Comparison of ENCODE assay signal across 10 cellular contexts in genomic region chr3:42057561-42058211, GRCh38. TPM values are rescaled to one million over a fixed set of nuclear protein-coding genes. Genes with fewer than 3 reads are reported as not detected.
DNase-seq lines count a peak whose midpoint lies in the region; ATAC-seq, FAIRE-seq and TF ChIP-seq lines count a peak whose summit lies in the region.
"Had no signal": no experiment of that assay in that cellular context is flagged by ENCODE, and none has a peak within 500 bp of the region (broad histone marks: within the 10 kb centered on the region; RNA-seq: fewer than 3 reads in every experiment).

No MANE protein-coding gene starts in this region.

- H3K4me2 ChIP-seq in GM12878 (ENCODE audit: control insufficient read depth, insufficient read depth): peak overlapping the region; percentile 85

- TF ChIP-seq CTCF in heart right ventricle (IDR thresholded peaks at IDR 0.05) (no peak), GM12878 (IDR thresholded peaks at IDR 0.05 in 2 of 3, conservative IDR thresholded peaks at IDR 0.05 in 1 of 3; ENCODE audit: control insufficient read depth in 2 of 3, extremely low read depth in 1 of 3, insufficient read depth in 1 of 3, low read depth in 3 of 3, low read length in 3 of 3) (no peak), type B pancreatic cell (conservative IDR thresholded peaks at IDR 0.05) (no peak), Caco-2 (IDR thresholded peaks at IDR 0.05; ENCODE audit: insufficient read depth in 1 of 2, low read depth in 1 of 2, low read length in 1 of 2, severe bottlenecking in 1 of 2, unreplicated experiment in 1 of 2) (no peak)

- H3K9me3 Mint-ChIP-seq in type B pancreatic cell (no peaks in the 10 kb centered on the region), Caco-2 (ENCODE audit: unreplicated experiment) (no peaks in the 10 kb centered on the region)

- H3K27me3 Mint-ChIP-seq in type B pancreatic cell: no peaks in the 10 kb centered on the region
- no peaks in the 10 kb centered on the region for H3K27me3 Mint-ChIP-seq in Caco-2 (ENCODE audit: insufficient read depth, unreplicated experiment)

- H3K4me3 ChIP-seq in heart right ventricle: no peak overlapping the region
- H3K4me3 ChIP-seq in GM12878: peak overlapping the region; percentile 31; the same call in 1 of the 2 replicates
- H3K4me3 ChIP-seq in Caco-2 (ENCODE audit: low read depth, low read length): no peak overlapping the region
- H3K4me3 ChIP-seq: gastroesophageal sphincter had no signal

- CTCF ChIA-PET in GM12878 (lab: Yijun Ruan, JAX) (interaction anchor here (0.6 to 1.7 kb wide), 3 partner anchors 10 to 42 kb away, joined by 3 to 5 read pairs (median 4); no protein-coding TSS in a partner anchor), Caco-2 (lab: Charles Lee) (no interaction called here)

- H3K27me3 ChIP-seq in heart right ventricle (no peaks in the 10 kb centered on the region), GM12878 (replicated peaks in 1 of 2; ENCODE audit: control insufficient read depth in 2 of 2, insufficient read depth in 2 of 2, low read length in 1 of 2) (no peaks in the 10 kb centered on the region), Caco-2 (replicated peaks; ENCODE audit: control insufficient read depth, insufficient read depth, low read length) (no peaks in the 10 kb centered on the region)
- H3K27me3 ChIP-seq: gastroesophageal sphincter had no signal

- peaks cover 13 to 97% (median 69%) of the 10 kb centered on the region in 9 donors for H3K4me1 ChIP-seq in heart right ventricle
- peaks cover 21% of the 10 kb centered on the region for H3K4me1 ChIP-seq in GM12878 (ENCODE audit: control insufficient read depth, insufficient read depth, low read length)
- peaks cover 19% of the 10 kb centered on the region for H3K4me1 ChIP-seq in Caco-2

- no peak overlapping the region for H2AFZ ChIP-seq in GM12878 (ENCODE audit: control insufficient read depth, low read depth, low read length)

- ATAC-seq in heart right ventricle (no peak), left cardiac atrium (no peak), HG02981 (IDR thresholded peaks at IDR 0.05; ENCODE audit: unreplicated experiment) (peak; percentile 86), GM12878 (peak; percentile 88)
- ATAC-seq: activated CD8-positive, alpha-beta T cell treated with anti-CD3 and anti-CD28 coated beads, Interleukin-2, amount 10 ng/mL, durations not matched to agents 7 days and 5 days; gastroesophageal sphincter had no signal

- TF ChIP-seq POLR2A in GM12878 (IDR thresholded peaks at IDR 0.05; ENCODE audit: low read depth, low read length): peak; percentile 55; the same call in 1 of the 2 replicates

- intact Hi-C loops in heart right ventricle (cut with DNase I) (no loop called here), left cardiac atrium (cut with DNase I) (no loop called here), GM12878 (cut with micrococcal nuclease; ENCODE audit: unreplicated experiment) (no loop called here), Caco-2 (cut with micrococcal nuclease; ENCODE audit: unreplicated experiment) (no loop called here)

- H3K79me2 ChIP-seq in GM12878 (ENCODE audit: control insufficient read depth, insufficient read depth, low read length): peaks cover 69% of the 10 kb centered on the region

- WGBS in heart right ventricle, 2 donors: 68 to 75% methylated on average over 7 of the region's 7 CpGs
- WGBS in GM12878 (ENCODE audit: insufficient coverage, insufficient replicate concordance, low lambda C conversion rate, missing lambda C conversion rate): 19% methylated on average over 7 of the region's 7 CpGs

- in situ Hi-C loops in GM12878 (cut with MboI): no loop called here

- no peak for TF ChIP-seq EP300 in GM12878 (IDR thresholded peaks at IDR 0.05; ENCODE audit: borderline replicate concordance in 1 of 2, control insufficient read depth in 1 of 2, low read depth in 2 of 2, low read length in 2 of 2)

- H3K27ac ChIP-seq in heart right ventricle: peak overlapping the region in 8 of 10 donors; percentile 19 to 95 (median 51)
- H3K27ac ChIP-seq in GM12878 (ENCODE audit: control insufficient read depth, insufficient read depth): peak overlapping the region; percentile 45

- SMC1A ChIA-PET in GM12878 (lab: Charles Lee; ENCODE audit: uncharacterized antibody, unreplicated experiment): interaction anchor here (0.8 to 3.2 kb wide), 11 partner anchors 9 to 121 kb away, joined by 3 to 12 read pairs (median 3); no protein-coding TSS in a partner anchor

- H3K27ac Mint-ChIP-seq in type B pancreatic cell (peak overlapping the region; percentile 52), Caco-2 (ENCODE audit: unreplicated experiment) (no peak overlapping the region)
- H3K27ac Mint-ChIP-seq: activated CD8-positive, alpha-beta T cell treated with anti-CD3 and anti-CD28 coated beads, Interleukin-2, amount 10 ng/mL, durations not matched to agents 7 days and 5 days had no signal

- BruUV-seq in GM12878 (replicated peaks; lab: Mats Ljungman, UMichigan) (no TSS peak), Caco-2 (replicated peaks; lab: Mats Ljungman, UMichigan) (no TSS peak)

- peak; percentile 70 for FAIRE-seq in GM12878 (lab: Jason Lieb, UNC)

- peaks cover 2% of the 10 kb centered on the region; the same call in 1 of the 2 replicates for H4K20me1 ChIP-seq in GM12878 (ENCODE audit: control insufficient read depth, insufficient read depth)

- no peak for TF ChIP-seq RAD21 in GM12878 (IDR thresholded peaks at IDR 0.05; ENCODE audit: insufficient read depth, low read depth, low read length)

- no peaks in the 10 kb centered on the region for H3K9me3 ChIP-seq in heart right ventricle
- no peaks in the 10 kb centered on the region for H3K9me3 ChIP-seq in GM12878 (replicated peaks; ENCODE audit: control insufficient read depth, insufficient read depth, low read length)
- no peaks in the 10 kb centered on the region for H3K9me3 ChIP-seq in Caco-2
- H3K9me3 ChIP-seq: gastroesophageal sphincter had no signal

- RAD21 ChIA-PET in GM12878 (lab: Charles Lee; ENCODE audit: unreplicated experiment): interaction anchor here (0.7 to 1.2 kb wide), 3 partner anchors 8 to 40 kb away, joined by 3 read pairs; no protein-coding TSS in a partner anchor

- POLR2A ChIA-PET in GM12878 (lab: Charles Lee): interaction anchor here (1.0 to 1.2 kb wide), 2 partner anchors 32 to 36 kb away, joined by 3 read pairs; no protein-coding TSS in a partner anchor
- POLR2A ChIA-PET in Caco-2 (lab: Charles Lee): no interaction called here

- H3K4me3 Mint-ChIP-seq in type B pancreatic cell (peak overlapping the region; percentile 19), Caco-2 (ENCODE audit: unreplicated experiment) (no peak overlapping the region)
- H3K4me3 Mint-ChIP-seq: activated CD8-positive, alpha-beta T cell treated with anti-CD3 and anti-CD28 coated beads, Interleukin-2, amount 10 ng/mL, durations not matched to agents 7 days and 5 days had no signal

- H3K4me1 Mint-ChIP-seq in type B pancreatic cell (ENCODE audit: unreplicated experiment) (peaks cover 25% of the 10 kb centered on the region), Caco-2 (ENCODE audit: low read depth, unreplicated experiment) (peaks cover 19% of the 10 kb centered on the region)

- H3K9ac ChIP-seq in GM12878 (ENCODE audit: control insufficient read depth, insufficient read depth, low read length): 0 out of 2 replicates have a peak overlapping the region, but pooled peaks have one; percentile 13

- no peaks in the 10 kb centered on the region for H3K36me3 Mint-ChIP-seq in type B pancreatic cell
- H3K36me3 Mint-ChIP-seq in Caco-2 (ENCODE audit: insufficient read depth, unreplicated experiment): no peaks in the 10 kb centered on the region

- DNase-seq in heart right ventricle: no peak
- no peak for DNase-seq in left cardiac atrium
- no peak for DNase-seq in GM12878 (ENCODE audit: low read depth, low spot score)
- no peak for DNase-seq in type B pancreatic cell (ENCODE audit: extremely low spot score, unreplicated experiment)
- DNase-seq in kidney tubule cell (ENCODE audit: low spot score): no peak
- DNase-seq in stimulated activated CD4-positive, alpha-beta T cell treated with anti-CD3 and anti-CD28 coated beads, Interleukin-2, amount 100 ng/mL, for 48 hours: no peak
- no peak for DNase-seq in Caco-2
- DNase-seq: activated CD8-positive, alpha-beta T cell treated with anti-CD3 and anti-CD28 coated beads, Interleukin-2, amount 10 ng/mL, durations not matched to agents 7 days and 5 days had no signal

- no peaks in the 10 kb centered on the region for H3K36me3 ChIP-seq in heart right ventricle
- no peaks in the 10 kb centered on the region; a peak in 2 of 4 replicates for H3K36me3 ChIP-seq in GM12878 (ENCODE audit: control insufficient read depth in 2 of 2, insufficient read depth in 2 of 2, low read length in 1 of 2)
- no peaks in the 10 kb centered on the region for H3K36me3 ChIP-seq in Caco-2 (ENCODE audit: control insufficient read depth, insufficient read depth, low read length)
- H3K36me3 ChIP-seq: gastroesophageal sphincter had no signal

TF ChIP-seq in GM12878, 131 proteins besides CTCF, POLR2A, EP300 and RAD21 (continues in another document):
- TF ChIP-seq MAX (IDR thresholded peaks at IDR 0.05; ENCODE audit: low read depth, low read length): no peak
- no peak for TF ChIP-seq YY1 (IDR thresholded peaks at IDR 0.05; ENCODE audit: low read depth, low read length)
- TF ChIP-seq MEF2A (IDR thresholded peaks at IDR 0.05; ENCODE audit: insufficient read depth, low read depth, low read length): no peak

RNA-seq across cellular contexts. Expression of gene TRAK1, which starts 33.5 kb away (rescaled TPM):
- total RNA-seq in heart right ventricle (100 to 1,000 TPM; 182 to 423 (median 320) TPM), left cardiac atrium (100 to 1,000 TPM; 197 to 211 TPM), GM12878 (2014; rRNA removed) (29.4 and 32.0 TPM in 2 replicates), GM12878 (2014; rRNA removed; fragmentation: Illumina TruSeq; extraction: Trizol) (20.6 and 22.2 TPM in 2 replicates), GM12878 (2021) (43.1 and 46.2 TPM in 2 replicates), type B pancreatic cell (ENCODE audit: low replicate concordance) (49.2 and 54.7 TPM in 2 replicates), Caco-2 (2022) (33.3 TPM in 2 replicates)
- polyA plus RNA-seq in heart right ventricle (10 to 100 TPM; 35.5 to 41.2 TPM), GM12878 (2011; rRNA removed) (18.7 and 25.2 TPM in 2 replicates), GM12878 (2014; fragmentation: Illumina TruSeq; extraction: Trizol) (23.9 and 28.3 TPM in 2 replicates), GM12878 (2014; fragmentation: Nextera tagmentation; extraction: Ambion mirVana) (1 to 10 TPM; 6.6 to 6.7 TPM), GM12878 (2014; rRNA removed) (32.1 and 32.3 TPM in 2 replicates), GM12878 (2016; fragmentation: Nextera tagmentation; extraction: Ambion mirVana) (1 to 10 TPM; 7.2 to 9.8 TPM)
- total RNA-seq in GM12878 (2013; cell fraction: nucleolus; rRNA removed): 76.4 and 80.8 TPM in 2 replicates
- polyA plus RNA-seq in GM12878 (2011; ENCODE audit: low read depth): 15.1 TPM
- polyA plus RNA-seq in GM12878 (2011; cell fraction: cytosol; rRNA removed): 22.7 and 26.2 TPM in 2 replicates
- polyA plus RNA-seq in GM12878 (2011; cell fraction: nucleus; rRNA removed): 49.2 and 51.0 TPM in 2 replicates
- polyA plus RNA-seq in GM12878 (2012): 23.0 and 27.8 TPM in 2 replicates
- polyA minus RNA-seq in GM12878 (2011; rRNA and poly(A)+ RNA removed): 44.9 and 47.8 TPM in 2 replicates
- 14.8 and 17.8 TPM in 2 replicates for polyA minus RNA-seq in GM12878 (2011; cell fraction: cytosol; rRNA and poly(A)+ RNA removed)
- polyA minus RNA-seq in GM12878 (2011; cell fraction: nucleus; rRNA and poly(A)+ RNA removed): 40.6 and 63.4 TPM in 2 replicates

Comparison
In these comparisons a context has a peak if more than half of its experiments do, and no peak if none do; other contexts are left out.
1. ATAC-seq: peak in HG02981 (single experiment) and GM12878 (single experiment); none in heart right ventricle (0 of 8) and left cardiac atrium (0 of 2).